In the genomic region with DNA sequence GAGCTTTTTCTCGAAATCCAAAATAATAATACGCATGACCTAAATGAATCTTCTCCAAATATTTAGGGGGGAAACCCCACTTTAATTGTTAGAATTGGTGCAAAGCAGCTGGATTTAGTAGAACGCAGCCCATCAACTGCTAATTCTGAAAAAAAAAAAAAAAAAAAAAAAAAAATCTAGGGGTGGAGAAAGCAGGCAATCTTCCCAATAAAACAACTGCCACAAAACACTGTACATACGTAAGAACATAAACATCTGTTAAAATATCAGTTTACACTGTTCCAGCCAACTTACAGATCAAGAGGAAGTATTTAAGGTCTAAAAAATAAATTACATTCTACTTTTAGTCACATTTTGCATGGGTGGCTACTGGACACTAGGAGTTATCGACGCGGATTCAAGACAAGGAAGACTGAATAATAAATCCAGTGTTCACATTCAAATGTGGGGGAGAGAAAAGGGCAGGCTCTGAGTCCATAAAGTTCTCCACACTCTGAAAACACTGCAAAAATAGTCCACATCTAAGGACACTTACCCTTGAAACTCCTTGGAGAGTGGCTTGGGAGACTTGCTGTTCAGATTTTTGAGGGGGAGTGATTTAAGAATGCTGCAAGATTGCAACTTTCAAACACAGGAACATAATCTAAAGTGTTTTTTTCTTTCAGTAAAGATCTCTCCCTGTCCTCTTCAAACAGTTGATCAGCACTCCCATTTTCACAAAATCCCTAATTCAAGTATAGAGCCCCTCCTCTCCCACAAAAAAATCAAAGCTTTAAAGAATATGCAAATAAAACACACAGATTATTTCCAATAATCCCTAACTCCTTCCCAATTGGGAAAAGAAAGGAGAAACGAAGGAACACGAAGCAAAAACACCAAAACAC, we compare ENCODE assay signal across 8 cellular contexts. TPM values are rescaled to one million over a fixed set of nuclear protein-coding genes. Genes with fewer than 3 reads are reported as not detected.
DNase-seq lines count a peak whose midpoint lies in the region; TF ChIP-seq lines count a peak whose summit lies in the region.

No MANE protein-coding gene starts in this region.

- TF ChIP-seq CTCF in AG09309 (IDR thresholded peaks at IDR 0.05; ENCODE audit: control insufficient read depth, insufficient read depth, low read depth, low read length, missing control alignments), result no peak

- DNase-seq in AG09309 (ENCODE audit: low read depth), result no peak
- DNase-seq in HCEC 1CT, result peak; percentile 40
- no peak for DNase-seq in activated T-helper 1 cell treated with anti-CD3 and anti-CD28 coated beads, Interleukin-12 subunit alpha, Interleukin-12 subunit beta, Interleukin-2, Interleukin-4 antibody, amounts not matched to agents 30 ng/mL and 10 ng/mL and 1 ng/mL, durations not matched to agents 14 hours and 24 hours and 36 hours (ENCODE audit: low spot score)
- no peak for DNase-seq in activated CD8-positive, alpha-beta memory T cell treated with anti-CD3 and anti-CD28 coated beads for 24 hours
- no peak for DNase-seq in central memory CD4-positive, alpha-beta T cell
- DNase-seq in OCI-M2 (lab: John Stamatoyannopoulos, UW; ENCODE audit: unreplicated experiment), result no peak

- H3K9ac ChIP-seq in iPS-18a (ENCODE audit: low read length) (peak overlapping the region; percentile 82), skeletal muscle tissue (ENCODE audit: low read depth in 1 of 3, low read length in 3 of 3) (peak overlapping the region; percentile 98 to 99 (median 99))

- H3K4me3 ChIP-seq in AG09309 (ENCODE audit: control insufficient read depth, low read depth, low read length) (peak overlapping the region; percentile 94), iPS-18a (ENCODE audit: low read length) (peak overlapping the region; percentile 90), skeletal muscle tissue (ENCODE audit: low read length in 3 of 3) (peak overlapping the region; percentile 98 to 100 (median 100))

- H3K27me3 Mint-ChIP-seq in activated T-helper 1 cell treated with anti-CD3 and anti-CD28 coated beads, Interleukin-12 subunit alpha, Interleukin-12 subunit beta, Interleukin-2, Interleukin-4 antibody, amounts not matched to agents 30 ng/mL and 10 ng/mL and 1 ng/mL, durations not matched to agents 14 hours and 24 hours and 36 hours (ENCODE audit: insufficient read depth), result no peaks in the 10 kb centered on the region

- H3K27ac ChIP-seq in iPS-18a (ENCODE audit: low read length) (peak overlapping the region; percentile 74), skeletal muscle tissue (ENCODE audit: low read depth, low read length) (peak overlapping the region; percentile 99)

- H3K4me1 ChIP-seq in iPS-18a (ENCODE audit: control insufficient read depth, low read depth, low read length), result peaks cover 6% of the 10 kb centered on the region
- H3K4me1 ChIP-seq in skeletal muscle tissue (ENCODE audit: control insufficient read depth in 3 of 3, insufficient read depth in 3 of 3, low read length in 3 of 3), result peaks cover 11 to 34% (median 25%) of the 10 kb centered on the region in 3 donors

- H3K9me3 ChIP-seq in iPS-18a (ENCODE audit: control insufficient read depth, low read depth, low read length) (no peaks in the 10 kb centered on the region), skeletal muscle tissue (ENCODE audit: control insufficient read depth in 3 of 3, low read length in 3 of 3) (no peaks in the 10 kb centered on the region)

- H3K36me3 ChIP-seq in iPS-18a (ENCODE audit: control insufficient read depth, low read depth, low read length) (no peaks in the 10 kb centered on the region), skeletal muscle tissue (ENCODE audit: control insufficient read depth in 3 of 3, insufficient read depth in 3 of 3, low read length in 3 of 3) (no peaks in the 10 kb centered on the region)

- no peaks in the 10 kb centered on the region for H3K9me3 Mint-ChIP-seq in activated T-helper 1 cell treated with anti-CD3 and anti-CD28 coated beads, Interleukin-12 subunit alpha, Interleukin-12 subunit beta, Interleukin-2, Interleukin-4 antibody, amounts not matched to agents 30 ng/mL and 10 ng/mL and 1 ng/mL, durations not matched to agents 14 hours and 24 hours and 36 hours

- H3K4me3 Mint-ChIP-seq in activated T-helper 1 cell treated with anti-CD3 and anti-CD28 coated beads, Interleukin-12 subunit alpha, Interleukin-12 subunit beta, Interleukin-2, Interleukin-4 antibody, amounts not matched to agents 30 ng/mL and 10 ng/mL and 1 ng/mL, durations not matched to agents 14 hours and 24 hours and 36 hours, result peak overlapping the region; percentile 98

- peaks cover 10% of the 10 kb centered on the region for H3K36me3 Mint-ChIP-seq in activated T-helper 1 cell treated with anti-CD3 and anti-CD28 coated beads, Interleukin-12 subunit alpha, Interleukin-12 subunit beta, Interleukin-2, Interleukin-4 antibody, amounts not matched to agents 30 ng/mL and 10 ng/mL and 1 ng/mL, durations not matched to agents 14 hours and 24 hours and 36 hours (ENCODE audit: low read depth)

- intact Hi-C loops in activated T-helper 1 cell treated with anti-CD3 and anti-CD28 coated beads, Interleukin-12 subunit alpha, Interleukin-12 subunit beta, Interleukin-2, Interleukin-4 antibody, amounts not matched to agents 30 ng/mL and 10 ng/mL and 1 ng/mL, durations not matched to agents 14 hours and 24 hours and 36 hours (cut with micrococcal nuclease), result loop anchor here (1.0 to 10.0 kb wide), 2 partner anchors 132 to 960 kb away; a partner anchor contains a TSS

- peak overlapping the region; percentile 96 for H3K27ac Mint-ChIP-seq in activated T-helper 1 cell treated with anti-CD3 and anti-CD28 coated beads, Interleukin-12 subunit alpha, Interleukin-12 subunit beta, Interleukin-2, Interleukin-4 antibody, amounts not matched to agents 30 ng/mL and 10 ng/mL and 1 ng/mL, durations not matched to agents 14 hours and 24 hours and 36 hours

- H3K27me3 ChIP-seq in iPS-18a (ENCODE audit: control insufficient read depth, insufficient read depth, low read length), result no peaks in the 10 kb centered on the region
- H3K27me3 ChIP-seq in skeletal muscle tissue (ENCODE audit: control insufficient read depth in 3 of 3, insufficient read depth in 3 of 3, low read length in 3 of 3), result no peaks in the 10 kb centered on the region

- H3K4me1 Mint-ChIP-seq in activated T-helper 1 cell treated with anti-CD3 and anti-CD28 coated beads, Interleukin-12 subunit alpha, Interleukin-12 subunit beta, Interleukin-2, Interleukin-4 antibody, amounts not matched to agents 30 ng/mL and 10 ng/mL and 1 ng/mL, durations not matched to agents 14 hours and 24 hours and 36 hours (ENCODE audit: low read depth), result peaks cover 51% of the 10 kb centered on the region

RNA-seq across cellular contexts. Expression of a gene that starts 1.3 kb away (rescaled TPM):
- 23.4 and 28.1 TPM in 2 replicates for total RNA-seq in activated T-helper 1 cell treated with anti-CD3 and anti-CD28 coated beads, Interleukin-12 subunit alpha, Interleukin-12 subunit beta, Interleukin-2, Interleukin-4 antibody, amounts not matched to agents 30 ng/mL and 10 ng/mL and 1 ng/mL, durations not matched to agents 14 hours and 24 hours and 36 hours
- 40.2 TPM for total RNA-seq in skeletal muscle tissue
